Comparison of ENCODE assay signal across 1 cellular context in the genomic region with DNA sequence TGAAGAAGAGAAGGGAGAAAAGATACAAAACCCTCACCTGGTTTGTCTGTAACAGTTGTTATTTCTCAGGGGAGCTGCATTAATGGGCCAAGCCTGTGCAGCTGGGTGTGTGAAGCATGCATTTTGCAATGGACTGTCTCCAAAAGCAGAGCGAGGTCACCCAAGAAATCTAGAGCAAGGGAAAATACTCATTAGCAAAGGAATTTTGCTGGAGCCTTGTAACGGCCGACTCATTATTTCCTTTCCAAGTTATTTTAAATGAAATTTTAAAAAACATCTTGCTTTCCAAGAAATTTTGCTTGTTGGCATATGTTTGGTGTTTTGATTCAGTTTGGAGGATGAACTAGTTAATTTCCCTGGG.
TF ChIP-seq lines count a peak whose summit lies in the region.

No MANE protein-coding gene starts in this region.

TF ChIP-seq in IMR-90, 13 proteins besides CTCF, POLR2A, EP300 and RAD21 (continued from another document):
- TF ChIP-seq, protein P1, sequence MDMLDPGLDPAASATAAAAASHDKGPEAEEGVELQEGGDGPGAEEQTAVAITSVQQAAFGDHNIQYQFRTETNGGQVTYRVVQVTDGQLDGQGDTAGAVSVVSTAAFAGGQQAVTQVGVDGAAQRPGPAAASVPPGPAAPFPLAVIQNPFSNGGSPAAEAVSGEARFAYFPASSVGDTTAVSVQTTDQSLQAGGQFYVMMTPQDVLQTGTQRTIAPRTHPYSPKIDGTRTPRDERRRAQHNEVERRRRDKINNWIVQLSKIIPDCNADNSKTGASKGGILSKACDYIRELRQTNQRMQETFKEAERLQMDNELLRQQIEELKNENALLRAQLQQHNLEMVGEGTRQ (IDR thresholded peaks at IDR 0.05; ENCODE audit: low read depth, low read length), result no peak
